1 cellular context compared by ENCODE assay signal in the genomic region with DNA sequence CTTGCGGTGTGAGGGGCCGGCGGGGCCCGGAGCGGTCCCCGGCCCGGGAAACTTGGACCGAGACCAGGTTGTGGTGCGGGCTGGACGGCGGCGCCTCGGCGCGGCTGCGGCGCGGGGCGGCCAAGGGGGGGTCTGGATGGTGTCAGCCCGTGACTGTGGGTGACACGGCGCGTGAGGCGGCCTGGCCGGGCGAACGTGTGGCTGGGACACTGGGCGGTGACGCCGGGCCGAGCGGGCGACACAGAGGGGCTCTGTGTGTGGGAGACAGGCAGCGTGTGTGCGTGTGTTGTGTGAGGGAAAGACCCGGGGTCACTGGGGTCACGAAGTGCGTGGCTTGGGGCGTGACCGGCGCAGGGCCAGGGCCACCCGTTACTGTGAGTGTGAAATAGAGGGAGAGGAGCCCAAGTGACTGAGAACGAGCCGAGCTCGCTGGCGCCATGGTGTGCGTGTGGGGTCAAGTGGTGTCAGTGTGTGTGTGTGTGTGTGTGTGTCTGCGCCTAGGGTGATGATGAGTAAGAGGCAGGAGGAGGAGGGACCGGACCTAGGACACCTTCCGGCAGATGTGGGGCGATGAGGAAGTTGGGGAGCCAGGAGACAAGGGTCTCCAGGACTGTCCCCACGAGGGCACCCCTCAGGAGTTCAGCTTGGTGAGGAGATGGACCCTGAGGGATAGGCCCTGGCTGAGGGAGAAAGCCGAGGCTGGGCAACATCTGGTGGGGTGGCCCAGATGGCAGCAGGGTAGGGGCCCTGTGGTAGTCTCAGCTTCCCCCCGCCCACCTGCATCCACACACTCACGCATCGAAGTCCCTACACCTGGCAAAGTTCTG.
TF ChIP-seq lines count a peak whose summit lies in the region.

No MANE protein-coding gene starts in this region.

TF ChIP-seq in HepG2, 621 proteins besides CTCF, POLR2A, EP300 and RAD21 (continued from another document and continues in another):
- TF ChIP-seq, protein P1, sequence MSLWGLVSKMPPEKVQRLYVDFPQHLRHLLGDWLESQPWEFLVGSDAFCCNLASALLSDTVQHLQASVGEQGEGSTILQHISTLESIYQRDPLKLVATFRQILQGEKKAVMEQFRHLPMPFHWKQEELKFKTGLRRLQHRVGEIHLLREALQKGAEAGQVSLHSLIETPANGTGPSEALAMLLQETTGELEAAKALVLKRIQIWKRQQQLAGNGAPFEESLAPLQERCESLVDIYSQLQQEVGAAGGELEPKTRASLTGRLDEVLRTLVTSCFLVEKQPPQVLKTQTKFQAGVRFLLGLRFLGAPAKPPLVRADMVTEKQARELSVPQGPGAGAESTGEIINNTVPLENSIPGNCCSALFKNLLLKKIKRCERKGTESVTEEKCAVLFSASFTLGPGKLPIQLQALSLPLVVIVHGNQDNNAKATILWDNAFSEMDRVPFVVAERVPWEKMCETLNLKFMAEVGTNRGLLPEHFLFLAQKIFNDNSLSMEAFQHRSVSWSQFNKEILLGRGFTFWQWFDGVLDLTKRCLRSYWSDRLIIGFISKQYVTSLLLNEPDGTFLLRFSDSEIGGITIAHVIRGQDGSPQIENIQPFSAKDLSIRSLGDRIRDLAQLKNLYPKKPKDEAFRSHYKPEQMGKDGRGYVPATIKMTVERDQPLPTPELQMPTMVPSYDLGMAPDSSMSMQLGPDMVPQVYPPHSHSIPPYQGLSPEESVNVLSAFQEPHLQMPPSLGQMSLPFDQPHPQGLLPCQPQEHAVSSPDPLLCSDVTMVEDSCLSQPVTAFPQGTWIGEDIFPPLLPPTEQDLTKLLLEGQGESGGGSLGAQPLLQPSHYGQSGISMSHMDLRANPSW (CRISPR knock-in tag; IDR thresholded peaks at IDR 0.05; ENCODE audit: borderline replicate concordance): no peak
- TF ChIP-seq ZNF773 (CRISPR knock-in tag; IDR thresholded peaks at IDR 0.05; ENCODE audit: borderline replicate concordance) (no peak), GTF3A (CRISPR knock-in tag; conservative IDR thresholded peaks at IDR 0.05) (no peak), NR1H2 (CRISPR knock-in tag; IDR thresholded peaks at IDR 0.05; ENCODE audit: borderline replicate concordance, low read depth) (0 out of 2 replicates have a peak, but pooled peaks have one; percentile 52), HNF4A (CRISPR knock-in tag; IDR thresholded peaks at IDR 0.05) (no peak), E2F2 (CRISPR knock-in tag; IDR thresholded peaks at IDR 0.05; ENCODE audit: borderline replicate concordance) (no peak), HNRNPL (IDR thresholded peaks at IDR 0.05; ENCODE audit: low read depth, low read length) (no peak), JUND (CRISPR knock-in tag; IDR thresholded peaks at IDR 0.05) (peak; percentile 18; the same call in 1 of the 2 replicates), SIN3A (IDR thresholded peaks at IDR 0.05; ENCODE audit: borderline replicate concordance, low read depth, low read length) (0 out of 2 replicates have a peak, but pooled peaks have one; percentile 48), IKZF4 (CRISPR knock-in tag; IDR thresholded peaks at IDR 0.05; ENCODE audit: borderline replicate concordance, low read depth, not compliant biosample characterization) (no peak), ZNF616 (CRISPR knock-in tag; IDR thresholded peaks at IDR 0.05; ENCODE audit: low read depth) (0 out of 2 replicates have a peak, but pooled peaks have one; percentile 50), ZFYVE20 (CRISPR knock-in tag; IDR thresholded peaks at IDR 0.05; ENCODE audit: borderline replicate concordance, low read depth) (0 out of 2 replicates have a peak, but pooled peaks have one; percentile 48), SRY (CRISPR knock-in tag; IDR thresholded peaks at IDR 0.05) (no peak), CHD2 (IDR thresholded peaks at IDR 0.05; ENCODE audit: low read depth, low read length) (no peak), FOXA3 (CRISPR knock-in tag; IDR thresholded peaks at IDR 0.05) (no peak), RARA (CRISPR knock-in tag; IDR thresholded peaks at IDR 0.05) (peak; percentile 54; the same call in 1 of the 2 replicates), LCORL (IDR thresholded peaks at IDR 0.05) (0 out of 2 replicates have a peak, but pooled peaks have one; percentile 7), LCORL (CRISPR knock-in tag; IDR thresholded peaks at IDR 0.05) (no peak), BRCA1 (CRISPR knock-in tag; IDR thresholded peaks at IDR 0.05) (no peak), ZNF337 (CRISPR knock-in tag; IDR thresholded peaks at IDR 0.05; ENCODE audit: borderline replicate concordance, low read depth) (no peak), NFE2 (CRISPR knock-in tag; IDR thresholded peaks at IDR 0.05) (no peak), SNAPC4 (CRISPR knock-in tag; IDR thresholded peaks at IDR 0.05) (no peak), POGK (CRISPR knock-in tag; conservative IDR thresholded peaks at IDR 0.05) (no peak), HMG20B (CRISPR knock-in tag; conservative IDR thresholded peaks at IDR 0.05) (no peak), PTBP1 (IDR thresholded peaks at IDR 0.05; ENCODE audit: low read depth, low read length, poor library complexity, severe bottlenecking) (no peak), SETDB1 (CRISPR knock-in tag; IDR thresholded peaks at IDR 0.05; ENCODE audit: borderline replicate concordance) (no peak), NR3C1 (CRISPR knock-in tag; IDR thresholded peaks at IDR 0.05) (no peak), SRSF1 (optimal IDR thresholded peaks at IDR 0.05; ENCODE audit: low read depth, low read length) (no peak), PAWR (CRISPR knock-in tag; IDR thresholded peaks at IDR 0.05; ENCODE audit: borderline replicate concordance) (no peak), PLRG1 (conservative IDR thresholded peaks at IDR 0.05) (no peak), ZNF775 (CRISPR knock-in tag; IDR thresholded peaks at IDR 0.05; ENCODE audit: borderline replicate concordance) (no peak), KLF13 (CRISPR knock-in tag; IDR thresholded peaks at IDR 0.05) (no peak), ZNF543 (CRISPR knock-in tag; IDR thresholded peaks at IDR 0.05) (0 out of 2 replicates have a peak, but pooled peaks have one; percentile 23), ZNF7 (CRISPR knock-in tag; IDR thresholded peaks at IDR 0.05) (no peak)
- TF ChIP-seq, protein P2, sequence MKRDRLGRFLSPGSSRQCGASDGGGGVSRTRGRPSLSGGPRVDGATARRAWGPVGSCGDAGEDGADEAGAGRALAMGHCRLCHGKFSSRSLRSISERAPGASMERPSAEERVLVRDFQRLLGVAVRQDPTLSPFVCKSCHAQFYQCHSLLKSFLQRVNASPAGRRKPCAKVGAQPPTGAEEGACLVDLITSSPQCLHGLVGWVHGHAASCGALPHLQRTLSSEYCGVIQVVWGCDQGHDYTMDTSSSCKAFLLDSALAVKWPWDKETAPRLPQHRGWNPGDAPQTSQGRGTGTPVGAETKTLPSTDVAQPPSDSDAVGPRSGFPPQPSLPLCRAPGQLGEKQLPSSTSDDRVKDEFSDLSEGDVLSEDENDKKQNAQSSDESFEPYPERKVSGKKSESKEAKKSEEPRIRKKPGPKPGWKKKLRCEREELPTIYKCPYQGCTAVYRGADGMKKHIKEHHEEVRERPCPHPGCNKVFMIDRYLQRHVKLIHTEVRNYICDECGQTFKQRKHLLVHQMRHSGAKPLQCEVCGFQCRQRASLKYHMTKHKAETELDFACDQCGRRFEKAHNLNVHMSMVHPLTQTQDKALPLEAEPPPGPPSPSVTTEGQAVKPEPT (CRISPR knock-in tag; IDR thresholded peaks at IDR 0.05; ENCODE audit: low read depth): 0 out of 2 replicates have a peak, but pooled peaks have one; percentile 42
- TF ChIP-seq, protein P3, sequence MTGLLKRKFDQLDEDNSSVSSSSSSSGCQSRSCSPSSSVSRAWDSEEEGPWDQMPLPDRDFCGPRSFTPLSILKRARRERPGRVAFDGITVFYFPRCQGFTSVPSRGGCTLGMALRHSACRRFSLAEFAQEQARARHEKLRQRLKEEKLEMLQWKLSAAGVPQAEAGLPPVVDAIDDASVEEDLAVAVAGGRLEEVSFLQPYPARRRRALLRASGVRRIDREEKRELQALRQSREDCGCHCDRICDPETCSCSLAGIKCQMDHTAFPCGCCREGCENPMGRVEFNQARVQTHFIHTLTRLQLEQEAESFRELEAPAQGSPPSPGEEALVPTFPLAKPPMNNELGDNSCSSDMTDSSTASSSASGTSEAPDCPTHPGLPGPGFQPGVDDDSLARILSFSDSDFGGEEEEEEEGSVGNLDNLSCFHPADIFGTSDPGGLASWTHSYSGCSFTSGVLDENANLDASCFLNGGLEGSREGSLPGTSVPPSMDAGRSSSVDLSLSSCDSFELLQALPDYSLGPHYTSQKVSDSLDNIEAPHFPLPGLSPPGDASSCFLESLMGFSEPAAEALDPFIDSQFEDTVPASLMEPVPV (CRISPR knock-in tag; IDR thresholded peaks at IDR 0.05): peak; percentile 53; the same call in 1 of the 2 replicates
- TF ChIP-seq, protein P4, sequence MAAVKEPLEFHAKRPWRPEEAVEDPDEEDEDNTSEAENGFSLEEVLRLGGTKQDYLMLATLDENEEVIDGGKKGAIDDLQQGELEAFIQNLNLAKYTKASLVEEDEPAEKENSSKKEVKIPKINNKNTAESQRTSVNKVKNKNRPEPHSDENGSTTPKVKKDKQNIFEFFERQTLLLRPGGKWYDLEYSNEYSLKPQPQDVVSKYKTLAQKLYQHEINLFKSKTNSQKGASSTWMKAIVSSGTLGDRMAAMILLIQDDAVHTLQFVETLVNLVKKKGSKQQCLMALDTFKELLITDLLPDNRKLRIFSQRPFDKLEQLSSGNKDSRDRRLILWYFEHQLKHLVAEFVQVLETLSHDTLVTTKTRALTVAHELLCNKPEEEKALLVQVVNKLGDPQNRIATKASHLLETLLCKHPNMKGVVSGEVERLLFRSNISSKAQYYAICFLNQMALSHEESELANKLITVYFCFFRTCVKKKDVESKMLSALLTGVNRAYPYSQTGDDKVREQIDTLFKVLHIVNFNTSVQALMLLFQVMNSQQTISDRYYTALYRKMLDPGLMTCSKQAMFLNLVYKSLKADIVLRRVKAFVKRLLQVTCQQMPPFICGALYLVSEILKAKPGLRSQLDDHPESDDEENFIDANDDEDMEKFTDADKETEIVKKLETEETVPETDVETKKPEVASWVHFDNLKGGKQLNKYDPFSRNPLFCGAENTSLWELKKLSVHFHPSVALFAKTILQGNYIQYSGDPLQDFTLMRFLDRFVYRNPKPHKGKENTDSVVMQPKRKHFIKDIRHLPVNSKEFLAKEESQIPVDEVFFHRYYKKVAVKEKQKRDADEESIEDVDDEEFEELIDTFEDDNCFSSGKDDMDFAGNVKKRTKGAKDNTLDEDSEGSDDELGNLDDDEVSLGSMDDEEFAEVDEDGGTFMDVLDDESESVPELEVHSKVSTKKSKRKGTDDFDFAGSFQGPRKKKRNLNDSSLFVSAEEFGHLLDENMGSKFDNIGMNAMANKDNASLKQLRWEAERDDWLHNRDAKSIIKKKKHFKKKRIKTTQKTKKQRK (IDR thresholded peaks at IDR 0.05; ENCODE audit: low read length): no peak
